In genomic region chr6:38876470-38876869, GRCh38 we compare ENCODE assay signal across 8 cellular contexts.
DNase-seq lines count a peak whose midpoint lies in the region; FAIRE-seq and TF ChIP-seq lines count a peak whose summit lies in the region.

No MANE protein-coding gene starts in this region.

- DNase-seq in SIG-M5 treated with dmso at 0.1 percent for 504 hours (lab: John Stamatoyannopoulos, UW; ENCODE audit: unreplicated experiment), result peak; percentile 5
- no peak for DNase-seq in SIG-M5 (lab: John Stamatoyannopoulos, UW)
- DNase-seq in activated CD4-positive, alpha-beta memory T cell treated with anti-CD3 and anti-CD28 coated beads for 36 hours, result peak; percentile 64
- peak; percentile 4 to 34 for DNase-seq in frontal cortex (ENCODE audit: low spot score in 2 of 2)
- no peak for DNase-seq in progenitor cell of endocrine pancreas (ENCODE audit: low spot score, unreplicated experiment)
- DNase-seq in NCI-H1092 treated with DMSO at 0.1 percent for 48 hours (lab: John Stamatoyannopoulos, UW), result no peak
- DNase-seq in effector CD8-positive, alpha-beta T cell (lab: John Stamatoyannopoulos, UW), result no peak

- CTCF ChIA-PET in activated CD4-positive, alpha-beta memory T cell treated with anti-CD3 and anti-CD28 coated beads for 36 hours (lab: Charles Lee), result interaction anchor here (0.7 to 2.3 kb wide), 4 partner anchors 57 to 433 kb away, joined by 3 to 12 read pairs (median 4); no protein-coding TSS in a partner anchor

- H3K27me3 Mint-ChIP-seq in activated CD4-positive, alpha-beta memory T cell treated with anti-CD3 and anti-CD28 coated beads for 36 hours, result no peaks in the 10 kb centered on the region
- no peaks in the 10 kb centered on the region for H3K27me3 Mint-ChIP-seq in stimulated activated naive CD8-positive, alpha-beta T cell treated with anti-CD3 and anti-CD28 coated beads, Interleukin-15, Interleukin-2, amounts not matched to agents 100 ng/mL and 50 ng/mL, for 24 hours
- peaks cover 6% of the 10 kb centered on the region for H3K27me3 Mint-ChIP-seq in progenitor cell of endocrine pancreas

- no peaks in the 10 kb centered on the region for H3K36me3 Mint-ChIP-seq in activated CD4-positive, alpha-beta memory T cell treated with anti-CD3 and anti-CD28 coated beads for 36 hours
- no peaks in the 10 kb centered on the region for H3K36me3 Mint-ChIP-seq in stimulated activated naive CD8-positive, alpha-beta T cell treated with anti-CD3 and anti-CD28 coated beads, Interleukin-15, Interleukin-2, amounts not matched to agents 100 ng/mL and 50 ng/mL, for 24 hours (ENCODE audit: low read depth)
- no peaks in the 10 kb centered on the region for H3K36me3 Mint-ChIP-seq in progenitor cell of endocrine pancreas (ENCODE audit: insufficient read depth)

- H3K4me1 Mint-ChIP-seq in activated CD4-positive, alpha-beta memory T cell treated with anti-CD3 and anti-CD28 coated beads for 36 hours (ENCODE audit: low read depth), result peaks cover 28% of the 10 kb centered on the region
- peaks cover 46% of the 10 kb centered on the region for H3K4me1 Mint-ChIP-seq in stimulated activated naive CD8-positive, alpha-beta T cell treated with anti-CD3 and anti-CD28 coated beads, Interleukin-15, Interleukin-2, amounts not matched to agents 100 ng/mL and 50 ng/mL, for 24 hours (ENCODE audit: low read depth)
- no peaks in the 10 kb centered on the region for H3K4me1 Mint-ChIP-seq in progenitor cell of endocrine pancreas (ENCODE audit: low read depth)

- FAIRE-seq in frontal cortex (lab: Jason Lieb, UNC), result no peak

- peaks cover 3% of the 10 kb centered on the region for H3K9me3 Mint-ChIP-seq in activated CD4-positive, alpha-beta memory T cell treated with anti-CD3 and anti-CD28 coated beads for 36 hours
- no peaks in the 10 kb centered on the region for H3K9me3 Mint-ChIP-seq in stimulated activated naive CD8-positive, alpha-beta T cell treated with anti-CD3 and anti-CD28 coated beads, Interleukin-15, Interleukin-2, amounts not matched to agents 100 ng/mL and 50 ng/mL, for 24 hours
- H3K9me3 Mint-ChIP-seq in progenitor cell of endocrine pancreas (ENCODE audit: low read depth), result peaks cover 11% of the 10 kb centered on the region

- POLR2A ChIA-PET in activated CD4-positive, alpha-beta memory T cell treated with anti-CD3 and anti-CD28 coated beads for 36 hours (lab: Charles Lee), result no interaction called here

- TF ChIP-seq CTCF in progenitor cell of endocrine pancreas (IDR thresholded peaks at IDR 0.05; ENCODE audit: unreplicated experiment), result no peak

- peak overlapping the region; percentile 86 for H3K27ac Mint-ChIP-seq in activated CD4-positive, alpha-beta memory T cell treated with anti-CD3 and anti-CD28 coated beads for 36 hours
- H3K27ac Mint-ChIP-seq in stimulated activated naive CD8-positive, alpha-beta T cell treated with anti-CD3 and anti-CD28 coated beads, Interleukin-15, Interleukin-2, amounts not matched to agents 100 ng/mL and 50 ng/mL, for 24 hours, result peak overlapping the region; percentile 92
- no peak overlapping the region for H3K27ac Mint-ChIP-seq in progenitor cell of endocrine pancreas

- peak overlapping the region; percentile 48 for H3K4me3 Mint-ChIP-seq in activated CD4-positive, alpha-beta memory T cell treated with anti-CD3 and anti-CD28 coated beads for 36 hours
- peak overlapping the region; percentile 78 for H3K4me3 Mint-ChIP-seq in stimulated activated naive CD8-positive, alpha-beta T cell treated with anti-CD3 and anti-CD28 coated beads, Interleukin-15, Interleukin-2, amounts not matched to agents 100 ng/mL and 50 ng/mL, for 24 hours
- H3K4me3 Mint-ChIP-seq in progenitor cell of endocrine pancreas (ENCODE audit: low read depth), result no peak overlapping the region

- intact Hi-C loops in activated CD4-positive, alpha-beta memory T cell treated with anti-CD3 and anti-CD28 coated beads for 36 hours (cut with micrococcal nuclease), result loop anchor here (2.0 to 10.0 kb wide), 4 partner anchors 96 to 288 kb away; partner anchors contain the start of gene SAYSD1

Comparison
In these comparisons a context has a peak if more than half of its experiments do, and no peak if none do; other contexts are left out.
1. DNase-seq: peak in SIG-M5 treated with dmso at 0.1 percent for 504 hours (single experiment), activated CD4-positive, alpha-beta memory T cell treated with anti-CD3 and anti-CD28 coated beads for 36 hours (single experiment) and frontal cortex (2 of 2); none in SIG-M5 (single experiment), progenitor cell of endocrine pancreas (single experiment), NCI-H1092 treated with DMSO at 0.1 percent for 48 hours (single experiment) and effector CD8-positive, alpha-beta T cell (single experiment).